In the genomic region with DNA sequence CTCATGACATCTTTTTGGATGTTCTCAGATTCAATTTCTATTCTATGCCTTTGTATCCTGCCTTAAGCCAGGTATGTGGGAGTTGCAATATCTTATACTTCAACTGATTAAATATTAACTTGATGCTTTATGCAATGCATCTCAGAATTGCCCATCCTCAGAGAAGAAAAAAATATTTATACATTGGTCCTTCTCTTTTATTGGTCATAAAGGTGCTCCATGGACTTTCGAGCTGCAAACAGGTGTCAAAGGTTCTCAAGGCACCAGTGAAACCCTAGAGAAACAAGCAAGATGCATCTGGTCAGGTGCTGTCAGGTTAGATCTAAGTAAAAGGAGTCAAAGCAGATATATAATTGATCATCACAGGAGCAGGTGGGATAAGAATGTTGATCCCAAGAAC, we compare ENCODE assay signal across 30 cellular contexts.
"Had no signal": no experiment of that assay in that cellular context is flagged by ENCODE, and none has a peak within 500 bp of the region (broad histone marks: within the 10 kb centered on the region; RNA-seq: fewer than 3 reads in every experiment).

No MANE protein-coding gene starts in this region.

- H3K4me1 ChIP-seq: neural progenitor cell, parathyroid adenoma, psoas muscle, right lobe of liver, sigmoid colon, spleen, suprapubic skin, testis, tibial artery, vagina had no signal

- FAIRE-seq: urothelium cell line had no signal

- H3K9ac ChIP-seq: neural progenitor cell, parathyroid adenoma had no signal

- ATAC-seq: naive thymus-derived CD8-positive, alpha-beta T cell; natural killer cell treated with Interleukin-12 subunit alpha and Interleukin-12 subunit beta and Interleukin-15 and Interleukin-18, amount 100 ng/mL, for 72 hours; psoas muscle; right cardiac atrium; right lobe of liver; stimulated activated memory B cell treated with anti-CD40 and anti-IgM and Interleukin-4, amounts not matched to agents 10 μg/mL and 1 μg/mL and 100 μg/mL, for 72 hours; stimulated activated naive CD8-positive, alpha-beta T cell treated with anti-CD3 and anti-CD28 coated beads, Interleukin-15, amount 100 ng/mL, for 72 hours; stimulated activated naive CD8-positive, alpha-beta T cell treated with anti-CD3 and anti-CD28 coated beads, Interleukin-15, Interleukin-2, amounts not matched to agents 100 U/mL and 50 U/mL, for 24 hours had no signal

- H3K9me3 ChIP-seq: ovary, psoas muscle, right lobe of liver, sigmoid colon, spleen, suprapubic skin, testis, tibial artery, upper lobe of left lung, vagina had no signal

- H3K36me3 ChIP-seq: neural progenitor cell, ovary, right lobe of liver, sigmoid colon, spleen, suprapubic skin, tibial artery, upper lobe of left lung, vagina had no signal

- H3K27me3 ChIP-seq: neural progenitor cell, ovary, right lobe of liver, sigmoid colon, spleen, suprapubic skin, testis, tibial artery, upper lobe of left lung, vagina had no signal

- H3K4me2 ChIP-seq: neural progenitor cell, smooth muscle cell had no signal

- H3K4me3 ChIP-seq: neural progenitor cell, ovary, psoas muscle, right lobe of liver, sigmoid colon, smooth muscle cell, spleen, suprapubic skin, testis, tibial artery, upper lobe of left lung, vagina had no signal

- DNase-seq: naive thymus-derived CD8-positive, alpha-beta T cell; occipital lobe; ovary; posterior cingulate gyrus; psoas muscle; right cardiac atrium; right lobe of liver; sigmoid colon; spleen; stimulated activated CD4-positive, alpha-beta T cell treated with anti-CD3 and anti-CD28 coated beads, Interleukin-12 subunit alpha, Interleukin-12 subunit beta, amount 100 ng/mL, for 4 hours; stimulated activated CD4-positive, alpha-beta T cell treated with anti-CD3 and anti-CD28 coated beads, Interleukin-1b, Interleukin-23, amount 100 ng/mL, for 48 hours; stimulated activated CD4-positive, alpha-beta T cell treated with anti-CD3 and anti-CD28 coated beads, Interleukin-4, amount 100 ng/mL, for 1 hour; stimulated activated CD4-positive, alpha-beta T cell treated with anti-CD3 and anti-CD28 coated beads, Interleukin-4, amount 100 ng/mL, for 4 hours; stimulated activated CD8-positive, alpha-beta memory T cell treated with anti-CD3 and anti-CD28 coated beads, Interleukin-4, amount 100 ng/mL, for 48 hours; stimulated activated naive CD4-positive, alpha-beta T cell; stimulated activated naive CD8-positive, alpha-beta T cell treated with anti-CD3 and anti-CD28 coated beads, Interleukin-15, amount 100 ng/mL, for 72 hours; stimulated activated naive CD8-positive, alpha-beta T cell treated with anti-CD3 and anti-CD28 coated beads, Interleukin-15, Interleukin-2, amounts not matched to agents 100 U/mL and 50 U/mL, for 24 hours; substantia nigra; testis; tibial artery; trophoblast cell; upper lobe of left lung had no signal

- H2AFZ ChIP-seq: neural progenitor cell, parathyroid adenoma had no signal

- H3K27ac ChIP-seq: neural progenitor cell, ovary, parathyroid adenoma, psoas muscle, right lobe of liver, sigmoid colon, spleen, suprapubic skin, testis, tibial artery, upper lobe of left lung, vagina had no signal

- H3K79me2 ChIP-seq: parathyroid adenoma had no signal
